ENCODE assay signal across 8 cellular contexts in genomic region chr7:129829677-129830631, GRCh38.
DNase-seq lines count a peak whose midpoint lies in the region; ATAC-seq, FAIRE-seq and TF ChIP-seq lines count a peak whose summit lies in the region.

No MANE protein-coding gene starts in this region.

- peaks cover 2 to 12% of the 10 kb centered on the region in 2 experiments; a peak in 4 of 5 replicates for H3K36me3 ChIP-seq in HepG2 (replicated peaks in 1 of 2; ENCODE audit: control insufficient read depth in 1 of 2, insufficient read depth in 2 of 2, low read length in 2 of 2)

- TF ChIP-seq RAD21 in HepG2 (CRISPR knock-in tag; IDR thresholded peaks at IDR 0.05) = peak; percentile 61; the same call in 1 of the 2 replicates

- TF ChIP-seq POLR2A in HepG2 (IDR thresholded peaks at IDR 0.05; ENCODE audit: insufficient read depth in 1 of 2, low read depth in 2 of 2, low read length in 2 of 2) = no peak

- CTCF ChIA-PET in AG04450 (lab: Charles Lee) = interaction anchor here (0.5 to 3.8 kb wide), 28 partner anchors 9 to 336 kb away, joined by 3 to 37 read pairs (median 4); no protein-coding TSS in a partner anchor
- CTCF ChIA-PET in HepG2 (lab: Yijun Ruan, JAX; ENCODE audit: low intra/inter-chr PET ratio, low total read pairs) = interaction anchor here (1.0 to 1.9 kb wide), 3 partner anchors 166 to 248 kb away, joined by 3 to 12 read pairs (median 12); no protein-coding TSS in a partner anchor

- ATAC-seq in HepG2 (peak; percentile 20), GM18511 (IDR thresholded peaks at IDR 0.05; ENCODE audit: unreplicated experiment) (no peak)

- DNase-seq in AG04450 (ENCODE audit: low read depth, low spot score) (peak; percentile 55), H4 (ENCODE audit: low spot score) (peak; percentile 85), NCI-H446 (lab: John Stamatoyannopoulos, UW) (peak; percentile 47 to 76), dorsolateral prefrontal cortex (peak; percentile 27 to 77 (median 66)), HepG2 (ENCODE audit: low spot score) (peak; percentile 62)
- DNase-seq in activated CD4-positive, alpha-beta T cell treated with anti-CD3 and anti-CD28 coated beads for 48 hours = peak; percentile 72
- peak; percentile 66 for DNase-seq in stimulated activated CD4-positive, alpha-beta T cell treated with anti-CD3 and anti-CD28 coated beads, Interleukin-4, amount 100 ng/mL, for 24 hours

- TF ChIP-seq CTCF in AG04450 (IDR thresholded peaks at IDR 0.05; ENCODE audit: low read depth, low read length) (peak; percentile 81), dorsolateral prefrontal cortex (IDR thresholded peaks at IDR 0.05 in 54 of 56, conservative IDR thresholded peaks at IDR 0.05 in 2 of 56; ENCODE audit: low read depth in 1 of 56, partially characterized antibody in 56 of 56) (peak; percentile 72 to 94 (median 84)), HepG2 (CRISPR knock-in tag; IDR thresholded peaks at IDR 0.05) (peak; percentile 84)

- in situ Hi-C loops in HepG2 (cut with HindIII; ENCODE audit: extremely low pct_ligation_motif_present, low pct_unique_long_range_greater_than_20kb) = loop anchor here (5.0 kb wide), 2 partner anchors 168 to 177 kb away; no protein-coding TSS in a partner anchor

- POLR2A ChIA-PET in AG04450 (lab: Yijun Ruan, JAX) = interaction anchor here (0.6 to 1.8 kb wide), 2 partner anchors 119 to 137 kb away, joined by 4 to 11 read pairs; no protein-coding TSS in a partner anchor
- POLR2A ChIA-PET in HepG2 (lab: Yijun Ruan, JAX) = interaction anchor here (1.2 kb wide), 1 partner anchor 181 kb away, joined by 3 read pairs; no protein-coding TSS in a partner anchor

- intact Hi-C loops in dorsolateral prefrontal cortex (cut with DNase I) = loop anchor here (1.0 to 5.0 kb wide), 8 partner anchors 119 to 613 kb away; partner anchors contain the start of gene UBE2H (in 2 of the 2)
- intact Hi-C loops in HepG2 (cut with micrococcal nuclease; ENCODE audit: unreplicated experiment) = loop anchor here (1.0 to 5.0 kb wide), 3 partner anchors 122 to 180 kb away; partner anchors contain the start of gene UBE2H

- no peaks in the 10 kb centered on the region for H4K20me1 ChIP-seq in HepG2 (ENCODE audit: insufficient read depth, low read length)

- BruUV-seq in HepG2 (replicated peaks; lab: Mats Ljungman, UMichigan) = no TSS peak

- no peak overlapping the region for H3K4me3 ChIP-seq in AG04450 (ENCODE audit: low read depth, low read length)
- peak overlapping the region in 52 of 59 donors; percentile 10 to 61 (median 38) for H3K4me3 ChIP-seq in dorsolateral prefrontal cortex
- H3K4me3 ChIP-seq in HepG2 (replicated peaks in 1 of 3; ENCODE audit: insufficient read depth in 1 of 3, low read depth in 2 of 3, low read length in 3 of 3) = peak overlapping the region in 1 of 3 experiments; percentile 29; a peak in 2 of 6 replicates

- no peaks in the 10 kb centered on the region for H3K9me3 ChIP-seq in AG04450 (ENCODE audit: control insufficient read depth, insufficient read depth, low read length)
- H3K9me3 ChIP-seq in HepG2 (ENCODE audit: low read length) = no peaks in the 10 kb centered on the region

- H3K9ac ChIP-seq in HepG2 (ENCODE audit: insufficient read depth, low read depth, low read length) = 0 out of 2 replicates have a peak overlapping the region, but pooled peaks have one; percentile 15

- FAIRE-seq in HepG2 (lab: Jason Lieb, UNC) = peak; percentile 97

- H3K27ac ChIP-seq in AG04450 (ENCODE audit: low read depth, low read length) = peak overlapping the region; percentile 97
- H3K27ac ChIP-seq in dorsolateral prefrontal cortex = peak overlapping the region in 58 of 59 donors; percentile 1 to 88 (median 78)
- H3K27ac ChIP-seq in HepG2 (ENCODE audit: extremely low read length, insufficient read depth, low read length) = no peak overlapping the region

- H2AFZ ChIP-seq in HepG2 (ENCODE audit: low read length) = no peak overlapping the region

- TF ChIP-seq EP300 in HepG2 (IDR thresholded peaks at IDR 0.05; ENCODE audit: low read depth in 2 of 2, low read length in 2 of 2) = no peak
- no peak for TF ChIP-seq EP300 in HepG2 (CRISPR knock-in tag; IDR thresholded peaks at IDR 0.05; ENCODE audit: borderline replicate concordance)

- H3K27me3 ChIP-seq in AG04450 (ENCODE audit: control insufficient read depth, insufficient read depth, low read length) = no peaks in the 10 kb centered on the region
- H3K27me3 ChIP-seq in dorsolateral prefrontal cortex = no peaks in the 10 kb centered on the region
- no peaks in the 10 kb centered on the region; a peak in 1 of 5 replicates for H3K27me3 ChIP-seq in HepG2 (ENCODE audit: control insufficient read depth in 1 of 2, insufficient read depth in 2 of 2, low read length in 2 of 2)

- H3K4me2 ChIP-seq in HepG2 (ENCODE audit: low read depth, low read length) = peak overlapping the region; percentile 69

- peaks cover 19% of the 10 kb centered on the region for H3K4me1 ChIP-seq in HepG2 (ENCODE audit: insufficient read depth, low read length)

- WGBS in HepG2 (ENCODE audit: low lambda C conversion rate) = 32% methylated on average over 21 of the region's 22 CpGs

- H3K79me2 ChIP-seq in HepG2 (ENCODE audit: insufficient read depth, low read length) = no peaks in the 10 kb centered on the region

TF ChIP-seq in HepG2, 621 proteins besides CTCF, POLR2A, EP300 and RAD21 (continues in another document):
- TF ChIP-seq STAT6 (CRISPR knock-in tag; IDR thresholded peaks at IDR 0.05; ENCODE audit: borderline replicate concordance) (no peak), ELF1 (CRISPR knock-in tag; IDR thresholded peaks at IDR 0.05) (0 out of 2 replicates have a peak, but pooled peaks have one; percentile 22), SALL1 (CRISPR knock-in tag; IDR thresholded peaks at IDR 0.05) (peak; percentile 47), ZNF775 (CRISPR knock-in tag; IDR thresholded peaks at IDR 0.05; ENCODE audit: borderline replicate concordance) (no peak), MED13 (CRISPR knock-in tag; IDR thresholded peaks at IDR 0.05) (no peak), ZNF572 (CRISPR knock-in tag; IDR thresholded peaks at IDR 0.05) (no peak), ZNF18 (CRISPR knock-in tag; IDR thresholded peaks at IDR 0.05; ENCODE audit: insufficient replicate concordance) (no peak), AKAP8 (CRISPR knock-in tag; IDR thresholded peaks at IDR 0.05) (no peak), ZNF10 (CRISPR knock-in tag; IDR thresholded peaks at IDR 0.05; ENCODE audit: borderline replicate concordance, low read depth) (no peak), ZNF776 (CRISPR knock-in tag; IDR thresholded peaks at IDR 0.05) (no peak), PAXIP1 (CRISPR knock-in tag; conservative IDR thresholded peaks at IDR 0.05) (no peak), KDM2A (CRISPR knock-in tag; IDR thresholded peaks at IDR 0.05; ENCODE audit: borderline replicate concordance, low read depth) (peak; percentile 63)
